8 cellular contexts compared by ENCODE assay signal in genomic region chr13:30870049-30870884, GRCh38. TPM values are rescaled to one million over a fixed set of nuclear protein-coding genes. Genes with fewer than 3 reads are reported as not detected.
DNase-seq lines count a peak whose midpoint lies in the region; ATAC-seq and TF ChIP-seq lines count a peak whose summit lies in the region.

No MANE protein-coding gene starts in this region.

- ATAC-seq in HG02885 (IDR thresholded peaks at IDR 0.05; ENCODE audit: poor library complexity, unreplicated experiment): peak; percentile 81
- peak; percentile 88 for ATAC-seq in SK-N-SH treated with all-trans-retinoic acid at 6 μM for 48 hours

- peak; percentile 99 for DNase-seq in ELR (ENCODE audit: low read depth)
- peak; percentile 95 for DNase-seq in coronary artery (ENCODE audit: low spot score)
- DNase-seq in mesenteric fat pad (ENCODE audit: low spot score): peak; percentile 91
- peak; percentile 60 for DNase-seq in ureter (ENCODE audit: low spot score)
- no peak for DNase-seq in COLO668 (lab: John Stamatoyannopoulos, UW; ENCODE audit: unreplicated experiment)
- no peak for DNase-seq in HPDE6-E6E7 (ENCODE audit: extremely low spot score)

- no peak overlapping the region for H3K4me3 ChIP-seq in coronary artery

- no peak for TF ChIP-seq CTCF in coronary artery (IDR thresholded peaks at IDR 0.05)

- peak overlapping the region; percentile 79 to 94 for H3K27ac ChIP-seq in coronary artery

TF ChIP-seq in SK-N-SH treated with all-trans-retinoic acid at 6 μM for 48 hours, 23 proteins besides CTCF, POLR2A, EP300 and RAD21:
- TF ChIP-seq PPARA (CRISPR knock-in tag; IDR thresholded peaks at IDR 0.05; ENCODE audit: borderline replicate concordance) (no peak), ZNF70 (CRISPR knock-in tag; IDR thresholded peaks at IDR 0.05) (no peak), ISL1 (CRISPR knock-in tag; IDR thresholded peaks at IDR 0.05) (no peak), OSR1 (CRISPR knock-in tag; IDR thresholded peaks at IDR 0.05) (no peak), SNAI2 (CRISPR knock-in tag; IDR thresholded peaks at IDR 0.05) (no peak), POU6F1 (CRISPR knock-in tag; IDR thresholded peaks at IDR 0.05; ENCODE audit: borderline replicate concordance, low read depth) (no peak), ARNTL (CRISPR knock-in tag; IDR thresholded peaks at IDR 0.05; ENCODE audit: borderline replicate concordance, low read depth) (no peak), CSDC2 (CRISPR knock-in tag; IDR thresholded peaks at IDR 0.05) (no peak), ZNF8 (CRISPR knock-in tag; IDR thresholded peaks at IDR 0.05) (no peak), TOX (CRISPR knock-in tag; IDR thresholded peaks at IDR 0.05; ENCODE audit: borderline replicate concordance) (no peak), ZC3H10 (CRISPR knock-in tag; IDR thresholded peaks at IDR 0.05) (no peak), ZFP3 (CRISPR knock-in tag; IDR thresholded peaks at IDR 0.05) (no peak), RARB (CRISPR knock-in tag; IDR thresholded peaks at IDR 0.05) (no peak), TSHZ2 (CRISPR knock-in tag; IDR thresholded peaks at IDR 0.05) (no peak)

RNA-seq across cellular contexts. Expression of gene MEDAG, which starts 35.8 kb away (rescaled TPM):
- total RNA-seq in mesenteric fat pad (187 TPM), ureter (6.6 TPM)

Comparison
In these comparisons a context has a peak if more than half of its experiments do, and no peak if none do; other contexts are left out.
1. DNase-seq: peak in ELR (single experiment), coronary artery (single experiment), mesenteric fat pad (single experiment) and ureter (single experiment); none in COLO668 (single experiment) and HPDE6-E6E7 (single experiment).
2. RNA of gene MEDAG, which starts 35.8 kb away (total RNA-seq): 187 TPM in mesenteric fat pad (single experiment); 6.6 TPM in ureter (single experiment); every median in the first group is over 10 times any median in the second.